In the genomic region with DNA sequence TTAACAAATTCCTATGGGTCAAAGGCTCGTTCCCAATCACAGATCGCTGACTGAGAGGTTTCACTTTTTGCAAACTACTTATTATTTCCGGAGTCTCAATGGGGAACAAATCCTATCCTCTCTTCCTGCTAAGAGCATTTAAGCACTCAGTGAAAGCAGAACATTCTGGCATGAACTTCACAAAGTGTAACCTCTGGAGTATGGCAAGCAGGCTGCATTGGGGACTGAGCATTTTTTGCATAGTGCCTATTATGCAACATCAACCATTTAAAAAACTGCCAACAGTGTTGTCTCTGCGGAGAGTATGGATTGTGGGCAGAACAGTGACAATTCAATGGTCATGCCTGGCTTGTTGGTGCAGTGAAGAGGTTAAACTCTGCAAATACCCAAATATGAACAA, we compare ENCODE assay signal across 23 cellular contexts.
DNase-seq lines count a peak whose midpoint lies in the region; ATAC-seq and TF ChIP-seq lines count a peak whose summit lies in the region.
"Had no signal": no experiment of that assay in that cellular context is flagged by ENCODE, and none has a peak within 500 bp of the region (broad histone marks: within the 10 kb centered on the region; RNA-seq: fewer than 3 reads in every experiment).

No MANE protein-coding gene starts in this region.

- H3K4me1 ChIP-seq in heart left ventricle = peaks cover 0 to 5% (median 0%) of the 10 kb centered on the region in 12 donors
- H3K4me1 ChIP-seq in KMS-11 (ENCODE audit: low read depth, poor library complexity, severe bottlenecking) = no peaks in the 10 kb centered on the region

- 54 to 60% (median 58%) methylated on average over 4 of the region's 4 CpGs for WGBS in heart left ventricle, 4 donors

- TF ChIP-seq POLR2A in heart left ventricle (IDR thresholded peaks at IDR 0.05) = no peak

- H3K4me2 ChIP-seq in KMS-11 = no peak overlapping the region; the same call in 1 of the 2 replicates

- H3K36me3 Mint-ChIP-seq in WTC11 = no peaks in the 10 kb centered on the region
- H3K36me3 Mint-ChIP-seq: CD4-positive, alpha-beta memory T cell; IgD-negative memory B cell had no signal

- no peak overlapping the region for H3K4me3 Mint-ChIP-seq in WTC11
- H3K4me3 Mint-ChIP-seq: B cell; CD4-positive, alpha-beta memory T cell; IgD-negative memory B cell had no signal

- H3K27me3 ChIP-seq in heart left ventricle = no peaks in the 10 kb centered on the region
- no peaks in the 10 kb centered on the region for H3K27me3 ChIP-seq in KMS-11 (ENCODE audit: insufficient read depth, low read depth)
- H3K27me3 ChIP-seq: MG63 had no signal

- no peak overlapping the region for H3K27ac ChIP-seq in heart left ventricle
- H3K27ac ChIP-seq in KMS-11 = no peak overlapping the region

- H3K9me3 Mint-ChIP-seq in WTC11 = peaks cover 3% of the 10 kb centered on the region

- DNase-seq in Right ventricle myocardium inferior (ENCODE audit: missing footprints) (no peak), heart left ventricle (no peak), WTC11 (ENCODE audit: low spot score) (no peak), sciatic nerve (ENCODE audit: low spot score) (no peak), NCI-H345 (lab: John Stamatoyannopoulos, UW) (no peak)
- DNase-seq in activated CD4-positive, CD25-positive, alpha-beta regulatory T cell (lab: John Stamatoyannopoulos, UW) = no peak
- DNase-seq in stimulated activated naive CD4-positive, alpha-beta T cell (lab: John Stamatoyannopoulos, UW) = no peak
- DNase-seq: 8988T; CD4-positive, alpha-beta memory T cell; DMS53; EL; Kasumi-1; MG63; NCI-H1048; NCI-H1436 treated with DMSO at 0.1 percent for 48 hours; NCI-H2029; NCI-H510A treated with DMSO at 0.1 percent for 48 hours; NCI-H774 had no signal

- H3K36me3 ChIP-seq in heart left ventricle (no peaks in the 10 kb centered on the region), KMS-11 (ENCODE audit: insufficient read depth) (no peaks in the 10 kb centered on the region)
- H3K36me3 ChIP-seq: MG63 had no signal

- intact Hi-C loops in Right ventricle myocardium inferior (cut with DNase I) (no loop called here), heart left ventricle (cut with DNase I) (no loop called here), sciatic nerve (cut with DNase I) (no loop called here)

- POLR2A ChIA-PET in WTC11 (lab: Charles Lee) = no interaction called here

- peaks cover 26% of the 10 kb centered on the region for H3K4me1 Mint-ChIP-seq in WTC11
- H3K4me1 Mint-ChIP-seq: B cell; CD4-positive, alpha-beta memory T cell; IgD-negative memory B cell had no signal

- H3K27ac Mint-ChIP-seq in WTC11 = no peak overlapping the region
- H3K27ac Mint-ChIP-seq: B cell; CD4-positive, alpha-beta memory T cell; IgD-negative memory B cell had no signal

- H3K4me3 ChIP-seq in heart left ventricle = peak overlapping the region in 5 of 12 donors; percentile 1 to 30 (median 22)
- no peak overlapping the region for H3K4me3 ChIP-seq in KMS-11 (IDR thresholded peaks at IDR 0.05; ENCODE audit: insufficient read depth, low read depth, low read length)
- H3K4me3 ChIP-seq: GM12878, MG63 had no signal

- H3K9ac ChIP-seq in KMS-11 = no peak overlapping the region

- H3K9me3 ChIP-seq in heart left ventricle = no peaks in the 10 kb centered on the region
- H3K9me3 ChIP-seq: MG63 had no signal

- H3K27me3 Mint-ChIP-seq in WTC11 (ENCODE audit: low read depth) = no peaks in the 10 kb centered on the region
- H3K27me3 Mint-ChIP-seq: B cell; CD4-positive, alpha-beta memory T cell; IgD-negative memory B cell had no signal

- TF ChIP-seq CTCF in heart left ventricle (IDR thresholded peaks at IDR 0.05) = no peak
- no peak for TF ChIP-seq CTCF in KMS-11 (conservative IDR thresholded peaks at IDR 0.05; ENCODE audit: low read depth, low read length)
- no peak for TF ChIP-seq CTCF in WTC11 (IDR thresholded peaks at IDR 0.05)

- ATAC-seq in Right ventricle myocardium inferior (peak; percentile 56), heart left ventricle (no peak), WTC11 (peak; percentile 26; the same call in 1 of the 2 replicates), sciatic nerve (peak; percentile 38)
- ATAC-seq: GM12878, HCT116 had no signal

- peak overlapping the region; percentile 30; the same call in 1 of the 2 replicates for H2AFZ ChIP-seq in KMS-11 (ENCODE audit: low read depth)

- no peaks in the 10 kb centered on the region for H4K20me1 ChIP-seq in KMS-11 (ENCODE audit: insufficient read depth)

- CTCF ChIA-PET in WTC11 (lab: Charles Lee) = no interaction called here

- H3K79me2 ChIP-seq in KMS-11 (ENCODE audit: insufficient read depth, low read depth) = no peaks in the 10 kb centered on the region

TF ChIP-seq in WTC11, 78 proteins besides CTCF, POLR2A, EP300 and RAD21:
- TF ChIP-seq, protein P1, sequence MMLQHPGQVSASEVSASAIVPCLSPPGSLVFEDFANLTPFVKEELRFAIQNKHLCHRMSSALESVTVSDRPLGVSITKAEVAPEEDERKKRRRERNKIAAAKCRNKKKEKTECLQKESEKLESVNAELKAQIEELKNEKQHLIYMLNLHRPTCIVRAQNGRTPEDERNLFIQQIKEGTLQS (CRISPR knock-in tag; conservative IDR thresholded peaks at IDR 0.05) = no peak
- TF ChIP-seq, protein P2, sequence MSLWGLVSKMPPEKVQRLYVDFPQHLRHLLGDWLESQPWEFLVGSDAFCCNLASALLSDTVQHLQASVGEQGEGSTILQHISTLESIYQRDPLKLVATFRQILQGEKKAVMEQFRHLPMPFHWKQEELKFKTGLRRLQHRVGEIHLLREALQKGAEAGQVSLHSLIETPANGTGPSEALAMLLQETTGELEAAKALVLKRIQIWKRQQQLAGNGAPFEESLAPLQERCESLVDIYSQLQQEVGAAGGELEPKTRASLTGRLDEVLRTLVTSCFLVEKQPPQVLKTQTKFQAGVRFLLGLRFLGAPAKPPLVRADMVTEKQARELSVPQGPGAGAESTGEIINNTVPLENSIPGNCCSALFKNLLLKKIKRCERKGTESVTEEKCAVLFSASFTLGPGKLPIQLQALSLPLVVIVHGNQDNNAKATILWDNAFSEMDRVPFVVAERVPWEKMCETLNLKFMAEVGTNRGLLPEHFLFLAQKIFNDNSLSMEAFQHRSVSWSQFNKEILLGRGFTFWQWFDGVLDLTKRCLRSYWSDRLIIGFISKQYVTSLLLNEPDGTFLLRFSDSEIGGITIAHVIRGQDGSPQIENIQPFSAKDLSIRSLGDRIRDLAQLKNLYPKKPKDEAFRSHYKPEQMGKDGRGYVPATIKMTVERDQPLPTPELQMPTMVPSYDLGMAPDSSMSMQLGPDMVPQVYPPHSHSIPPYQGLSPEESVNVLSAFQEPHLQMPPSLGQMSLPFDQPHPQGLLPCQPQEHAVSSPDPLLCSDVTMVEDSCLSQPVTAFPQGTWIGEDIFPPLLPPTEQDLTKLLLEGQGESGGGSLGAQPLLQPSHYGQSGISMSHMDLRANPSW (CRISPR knock-in tag; conservative IDR thresholded peaks at IDR 0.05; ENCODE audit: low read depth) = no peak
- no peak for TF ChIP-seq TCF7 (CRISPR knock-in tag; IDR thresholded peaks at IDR 0.05; ENCODE audit: low read depth)
- TF ChIP-seq, protein P3, sequence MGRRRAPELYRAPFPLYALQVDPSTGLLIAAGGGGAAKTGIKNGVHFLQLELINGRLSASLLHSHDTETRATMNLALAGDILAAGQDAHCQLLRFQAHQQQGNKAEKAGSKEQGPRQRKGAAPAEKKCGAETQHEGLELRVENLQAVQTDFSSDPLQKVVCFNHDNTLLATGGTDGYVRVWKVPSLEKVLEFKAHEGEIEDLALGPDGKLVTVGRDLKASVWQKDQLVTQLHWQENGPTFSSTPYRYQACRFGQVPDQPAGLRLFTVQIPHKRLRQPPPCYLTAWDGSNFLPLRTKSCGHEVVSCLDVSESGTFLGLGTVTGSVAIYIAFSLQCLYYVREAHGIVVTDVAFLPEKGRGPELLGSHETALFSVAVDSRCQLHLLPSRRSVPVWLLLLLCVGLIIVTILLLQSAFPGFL (CRISPR knock-in tag; IDR thresholded peaks at IDR 0.05; ENCODE audit: borderline replicate concordance) = no peak
- TF ChIP-seq MXD4 (CRISPR knock-in tag; IDR thresholded peaks at IDR 0.05; ENCODE audit: borderline replicate concordance) = no peak
- no peak for TF ChIP-seq IRF2 (CRISPR knock-in tag; IDR thresholded peaks at IDR 0.05; ENCODE audit: borderline replicate concordance, low read depth)
- TF ChIP-seq, protein P4, sequence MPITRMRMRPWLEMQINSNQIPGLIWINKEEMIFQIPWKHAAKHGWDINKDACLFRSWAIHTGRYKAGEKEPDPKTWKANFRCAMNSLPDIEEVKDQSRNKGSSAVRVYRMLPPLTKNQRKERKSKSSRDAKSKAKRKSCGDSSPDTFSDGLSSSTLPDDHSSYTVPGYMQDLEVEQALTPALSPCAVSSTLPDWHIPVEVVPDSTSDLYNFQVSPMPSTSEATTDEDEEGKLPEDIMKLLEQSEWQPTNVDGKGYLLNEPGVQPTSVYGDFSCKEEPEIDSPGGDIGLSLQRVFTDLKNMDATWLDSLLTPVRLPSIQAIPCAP (CRISPR knock-in tag; IDR thresholded peaks at IDR 0.05) = no peak
- no peak for TF ChIP-seq ETV6 (CRISPR knock-in tag; IDR thresholded peaks at IDR 0.05)

Comparison
In these comparisons a context has a peak if more than half of its experiments do, and no peak if none do; other contexts are left out.
1. ATAC-seq: peak in Right ventricle myocardium inferior (single experiment), WTC11 (single experiment) and sciatic nerve (single experiment); none in heart left ventricle (0 of 4).